ENCODE assay signal across 8 cellular contexts in genomic region chr18:63025251-63025710, GRCh38.
DNase-seq lines count a peak whose midpoint lies in the region; ATAC-seq and TF ChIP-seq lines count a peak whose summit lies in the region.

No MANE protein-coding gene starts in this region.

- H3K4me1 ChIP-seq in left ventricle myocardium inferior (peaks cover 3% of the 10 kb centered on the region), upper lobe of right lung (no peaks in the 10 kb centered on the region)

- H3K4me3 Mint-ChIP-seq in activated CD8-positive, alpha-beta T cell treated with anti-CD3 and anti-CD28 coated beads for 36 hours, result no peak overlapping the region
- no peak overlapping the region for H3K4me3 Mint-ChIP-seq in activated CD8-positive, alpha-beta T cell treated with anti-CD3 and anti-CD28 coated beads, Interleukin-2, amount 10 ng/mL, durations not matched to agents 7 days and 5 days

- H3K36me3 ChIP-seq in left ventricle myocardium inferior (no peaks in the 10 kb centered on the region), upper lobe of right lung (no peaks in the 10 kb centered on the region)

- intact Hi-C loops in activated CD8-positive, alpha-beta T cell treated with anti-CD3 and anti-CD28 coated beads for 36 hours (cut with micrococcal nuclease), result no loop called here
- intact Hi-C loops in left ventricle myocardium inferior (cut with micrococcal nuclease) (no loop called here), upper lobe of right lung (cut with DNase I) (no loop called here)

- H3K4me3 ChIP-seq in left ventricle myocardium inferior, result no peak overlapping the region
- no peak overlapping the region for H3K4me3 ChIP-seq in upper lobe of right lung

- DNase-seq in activated CD8-positive, alpha-beta T cell treated with anti-CD3 and anti-CD28 coated beads for 36 hours, result peak; percentile 18
- DNase-seq in activated CD8-positive, alpha-beta T cell treated with anti-CD3 and anti-CD28 coated beads, Interleukin-2, amount 10 ng/mL, durations not matched to agents 7 days and 5 days, result no peak
- DNase-seq in RPMI8226, result peak; percentile 33
- no peak for DNase-seq in left ventricle myocardium inferior
- DNase-seq in upper lobe of right lung, result no peak
- DNase-seq in GM19240 (ENCODE audit: insufficient read length, low spot score), result no peak
- DNase-seq in activated CD4-positive, alpha-beta T cell treated with anti-CD3 and anti-CD28 coated beads for 48 hours, result no peak

- H3K27me3 ChIP-seq in left ventricle myocardium inferior (ENCODE audit: low read depth) (no peaks in the 10 kb centered on the region), upper lobe of right lung (no peaks in the 10 kb centered on the region)

- no peak for TF ChIP-seq CTCF in activated CD8-positive, alpha-beta T cell treated with anti-CD3 and anti-CD28 coated beads for 36 hours (IDR thresholded peaks at IDR 0.05)
- peak; percentile 63 for TF ChIP-seq CTCF in left ventricle myocardium inferior (IDR thresholded peaks at IDR 0.05; ENCODE audit: borderline replicate concordance)
- TF ChIP-seq CTCF in upper lobe of right lung (IDR thresholded peaks at IDR 0.05), result peak; percentile 20

- H3K9me3 ChIP-seq in left ventricle myocardium inferior (replicated peaks), result no peaks in the 10 kb centered on the region
- no peaks in the 10 kb centered on the region for H3K9me3 ChIP-seq in upper lobe of right lung

- no peak overlapping the region for H3K27ac Mint-ChIP-seq in activated CD8-positive, alpha-beta T cell treated with anti-CD3 and anti-CD28 coated beads for 36 hours
- H3K27ac Mint-ChIP-seq in activated CD8-positive, alpha-beta T cell treated with anti-CD3 and anti-CD28 coated beads, Interleukin-2, amount 10 ng/mL, durations not matched to agents 7 days and 5 days, result no peak overlapping the region

- no peaks in the 10 kb centered on the region for H3K27me3 Mint-ChIP-seq in activated CD8-positive, alpha-beta T cell treated with anti-CD3 and anti-CD28 coated beads for 36 hours
- peaks cover 17% of the 10 kb centered on the region for H3K27me3 Mint-ChIP-seq in activated CD8-positive, alpha-beta T cell treated with anti-CD3 and anti-CD28 coated beads, Interleukin-2, amount 10 ng/mL, durations not matched to agents 7 days and 5 days (ENCODE audit: low read depth)

- no peak for ATAC-seq in activated CD8-positive, alpha-beta T cell treated with anti-CD3 and anti-CD28 coated beads for 36 hours
- no peak for ATAC-seq in activated CD8-positive, alpha-beta T cell treated with anti-CD3 and anti-CD28 coated beads, Interleukin-2, amount 10 ng/mL, durations not matched to agents 7 days and 5 days
- ATAC-seq in upper lobe of right lung (peak; percentile 65), GM18870 (IDR thresholded peaks at IDR 0.05; ENCODE audit: unreplicated experiment) (no peak)

- POLR2A ChIA-PET in activated CD8-positive, alpha-beta T cell treated with anti-CD3 and anti-CD28 coated beads for 36 hours (lab: Charles Lee), result interaction anchor here (0.8 to 1.2 kb wide), 2 partner anchors 19 to 325 kb away, joined by 3 read pairs; no protein-coding TSS in a partner anchor
- POLR2A ChIA-PET in activated CD8-positive, alpha-beta T cell treated with anti-CD3 and anti-CD28 coated beads, Interleukin-2, amount 10 ng/mL, durations not matched to agents 7 days and 5 days (lab: Charles Lee), result no interaction called here

- no peaks in the 10 kb centered on the region for H3K9me3 Mint-ChIP-seq in activated CD8-positive, alpha-beta T cell treated with anti-CD3 and anti-CD28 coated beads for 36 hours
- peaks cover under 1% of the 10 kb centered on the region for H3K9me3 Mint-ChIP-seq in activated CD8-positive, alpha-beta T cell treated with anti-CD3 and anti-CD28 coated beads, Interleukin-2, amount 10 ng/mL, durations not matched to agents 7 days and 5 days (ENCODE audit: insufficient read depth)

- no peaks in the 10 kb centered on the region for H3K36me3 Mint-ChIP-seq in activated CD8-positive, alpha-beta T cell treated with anti-CD3 and anti-CD28 coated beads for 36 hours (ENCODE audit: low read depth)
- no peaks in the 10 kb centered on the region for H3K36me3 Mint-ChIP-seq in activated CD8-positive, alpha-beta T cell treated with anti-CD3 and anti-CD28 coated beads, Interleukin-2, amount 10 ng/mL, durations not matched to agents 7 days and 5 days (ENCODE audit: low read depth)

- H3K4me1 Mint-ChIP-seq in activated CD8-positive, alpha-beta T cell treated with anti-CD3 and anti-CD28 coated beads for 36 hours (ENCODE audit: low read depth), result no peaks in the 10 kb centered on the region
- no peaks in the 10 kb centered on the region for H3K4me1 Mint-ChIP-seq in activated CD8-positive, alpha-beta T cell treated with anti-CD3 and anti-CD28 coated beads, Interleukin-2, amount 10 ng/mL, durations not matched to agents 7 days and 5 days (ENCODE audit: low read depth)

- H3K27ac ChIP-seq in left ventricle myocardium inferior (replicated peaks), result no peak overlapping the region
- no peak overlapping the region for H3K27ac ChIP-seq in upper lobe of right lung

- CTCF ChIA-PET in activated CD8-positive, alpha-beta T cell treated with anti-CD3 and anti-CD28 coated beads for 36 hours (lab: Charles Lee), result interaction anchor here (0.9 to 5.1 kb wide), 10 partner anchors 9 to 326 kb away, joined by 3 to 33 read pairs (median 3); no protein-coding TSS in a partner anchor
- CTCF ChIA-PET in activated CD8-positive, alpha-beta T cell treated with anti-CD3 and anti-CD28 coated beads, Interleukin-2, amount 10 ng/mL, durations not matched to agents 7 days and 5 days (lab: Charles Lee), result interaction anchor here (0.8 to 3.1 kb wide), 4 partner anchors 8 to 415 kb away, joined by 3 to 17 read pairs (median 8); no protein-coding TSS in a partner anchor

Comparison
In these comparisons a context has a peak if more than half of its experiments do, and no peak if none do; other contexts are left out.
1. DNase-seq: peak in activated CD8-positive, alpha-beta T cell treated with anti-CD3 and anti-CD28 coated beads for 36 hours (single experiment) and RPMI8226 (single experiment); none in activated CD8-positive, alpha-beta T cell treated with anti-CD3 and anti-CD28 coated beads, Interleukin-2, amount 10 ng/mL, durations not matched to agents 7 days and 5 days (single experiment), left ventricle myocardium inferior (single experiment), upper lobe of right lung (single experiment), GM19240 (single experiment) and activated CD4-positive, alpha-beta T cell treated with anti-CD3 and anti-CD28 coated beads for 48 hours (single experiment).